17 cellular contexts compared by ENCODE assay signal in the genomic region with DNA sequence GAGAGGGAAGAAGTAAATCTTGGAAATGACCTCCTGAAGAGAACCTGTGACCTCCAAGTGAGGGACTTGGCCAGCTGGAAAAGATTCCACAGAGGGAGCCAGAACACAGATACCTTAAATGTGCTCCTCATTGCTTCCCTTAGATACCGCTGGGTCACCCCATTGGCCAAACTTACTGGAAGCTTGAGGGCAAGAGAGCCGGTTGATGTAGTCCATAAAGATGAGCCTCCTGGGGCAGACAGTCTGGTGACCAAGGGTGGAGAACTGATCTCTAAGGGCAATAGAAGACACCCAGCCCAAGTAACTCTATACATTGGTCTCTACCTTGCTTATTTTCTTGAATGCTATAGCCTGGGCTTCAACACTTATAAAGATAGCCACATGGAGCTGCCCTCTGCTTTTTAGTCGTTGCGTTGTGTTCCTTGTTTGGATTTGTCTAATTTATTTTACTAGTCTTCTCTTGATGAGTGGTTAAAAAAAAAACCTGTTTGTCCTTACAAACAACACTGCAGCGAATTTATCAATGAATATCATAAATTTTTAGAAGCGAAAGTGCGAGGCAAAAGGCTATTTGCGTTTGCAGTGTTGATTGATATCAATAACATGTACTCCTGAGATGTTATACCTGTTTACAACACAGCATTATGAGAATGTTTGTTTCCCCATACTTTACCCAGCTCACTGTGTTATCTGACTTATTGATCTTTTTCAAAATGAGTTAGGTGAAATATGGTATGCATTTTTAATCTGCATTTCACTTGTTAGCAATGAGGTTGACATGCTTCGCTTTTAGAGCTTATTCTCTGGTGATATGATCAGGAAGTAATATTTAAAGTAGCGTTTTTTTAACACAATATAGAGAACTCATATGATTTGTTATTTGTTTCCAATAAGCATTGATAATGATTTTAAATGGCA. TPM values are rescaled to one million over a fixed set of nuclear protein-coding genes. Genes with fewer than 3 reads are reported as not detected.
DNase-seq lines count a peak whose midpoint lies in the region; ATAC-seq and TF ChIP-seq lines count a peak whose summit lies in the region.
"Had no signal": no experiment of that assay in that cellular context is flagged by ENCODE, and none has a peak within 500 bp of the region (broad histone marks: within the 10 kb centered on the region; RNA-seq: fewer than 3 reads in every experiment).

No MANE protein-coding gene starts in this region.

- H3K4me3 Mint-ChIP-seq in Caco-2 (ENCODE audit: unreplicated experiment) (no peak overlapping the region), endodermal cell (no peak overlapping the region)
- H3K4me3 Mint-ChIP-seq in activated CD8-positive, alpha-beta T cell treated with anti-CD3 and anti-CD28 coated beads for 36 hours, result peak overlapping the region; percentile 62

- H3K27me3 ChIP-seq in SK-N-SH (ENCODE audit: insufficient read depth) (no peaks in the 10 kb centered on the region), Caco-2 (replicated peaks; ENCODE audit: control insufficient read depth, insufficient read depth, low read length) (no peaks in the 10 kb centered on the region), mesenchymal stem cell (ENCODE audit: control insufficient read depth in 1 of 2, insufficient read depth in 1 of 2, low read length in 2 of 2) (no peaks in the 10 kb centered on the region), endodermal cell (ENCODE audit: control insufficient read depth, insufficient read depth, low read length, poor library complexity, severe bottlenecking) (no peaks in the 10 kb centered on the region)

- peaks cover 4% of the 10 kb centered on the region for H3K79me1 ChIP-seq in mesenchymal stem cell (replicated peaks; ENCODE audit: low read length, poor library complexity, severe bottlenecking)

- no peak overlapping the region for H3K14ac ChIP-seq in mesenchymal stem cell (ENCODE audit: low read length in 2 of 2)

- peaks cover 13 to 14% of the 10 kb centered on the region in 2 experiments; a peak in 3 of 4 replicates for H3K4me1 ChIP-seq in SK-N-SH (ENCODE audit: control insufficient read depth in 1 of 2, insufficient read depth in 2 of 2, low read depth in 1 of 2, low read length in 1 of 2)
- H3K4me1 ChIP-seq in Caco-2, result peaks cover 5% of the 10 kb centered on the region; the same call in 1 of the 2 replicates
- peaks cover 2% of the 10 kb centered on the region for H3K4me1 ChIP-seq in mesenchymal stem cell (ENCODE audit: control insufficient read depth, insufficient read depth, low read depth, low read length)
- no peaks in the 10 kb centered on the region for H3K4me1 ChIP-seq in endodermal cell (ENCODE audit: control insufficient read depth, insufficient read depth, low read length)

- peaks cover 27% of the 10 kb centered on the region for H3K4me1 Mint-ChIP-seq in Caco-2 (ENCODE audit: low read depth, unreplicated experiment)
- H3K4me1 Mint-ChIP-seq in activated CD8-positive, alpha-beta T cell treated with anti-CD3 and anti-CD28 coated beads for 36 hours (ENCODE audit: low read depth), result peaks cover 94% of the 10 kb centered on the region
- H3K4me1 Mint-ChIP-seq in endodermal cell, result peaks cover 25% of the 10 kb centered on the region

- peak overlapping the region in 1 of 2 experiments; percentile 47 for H3K18ac ChIP-seq in mesenchymal stem cell (ENCODE audit: low read depth in 1 of 2, low read length in 2 of 2)

- no TSS peak for BruUV-seq in Caco-2 (replicated peaks; lab: Mats Ljungman, UMichigan)

- H4K91ac ChIP-seq in mesenchymal stem cell (ENCODE audit: low read length), result no peak overlapping the region

- 92% methylated on average over 10 of the region's 10 CpGs for WGBS in SK-N-SH (ENCODE audit: low lambda C conversion rate)
- whole genome bisulfite sequencing in mesenchymal stem cell, result 100% methylated on average over 6 of the region's 10 CpGs
- 96 to 100% methylated on average over 1 to 9 of the region's 10 CpGs for WGBS in endodermal cell (ENCODE audit: insufficient coverage in 1 of 2, insufficient read length in 1 of 2), 2 experiments

- H3K9me3 ChIP-seq in SK-N-SH, result no peaks in the 10 kb centered on the region
- no peaks in the 10 kb centered on the region for H3K9me3 ChIP-seq in Caco-2
- no peaks in the 10 kb centered on the region for H3K9me3 ChIP-seq in mesenchymal stem cell (ENCODE audit: control insufficient read depth, low read length)
- H3K9me3 ChIP-seq in endodermal cell (ENCODE audit: control insufficient read depth, low read length), result no peaks in the 10 kb centered on the region

- peaks cover 50% of the 10 kb centered on the region for H3K36me3 Mint-ChIP-seq in Caco-2 (ENCODE audit: insufficient read depth, unreplicated experiment)
- H3K36me3 Mint-ChIP-seq in activated CD8-positive, alpha-beta T cell treated with anti-CD3 and anti-CD28 coated beads for 36 hours (ENCODE audit: low read depth), result peaks cover 63% of the 10 kb centered on the region
- peaks cover 9% of the 10 kb centered on the region for H3K36me3 Mint-ChIP-seq in endodermal cell (ENCODE audit: low read depth)

- H3F3A ChIP-seq in SK-N-SH (replicated peaks; ENCODE audit: insufficient read depth), result peaks cover 7% of the 10 kb centered on the region

- peaks cover 100% of the 10 kb centered on the region for H3K79me2 ChIP-seq in SK-N-SH (ENCODE audit: insufficient read depth)

- H3K27me3 Mint-ChIP-seq in Caco-2 (ENCODE audit: insufficient read depth, unreplicated experiment) (no peaks in the 10 kb centered on the region), endodermal cell (ENCODE audit: insufficient read depth) (no peaks in the 10 kb centered on the region)
- H3K27me3 Mint-ChIP-seq in activated CD8-positive, alpha-beta T cell treated with anti-CD3 and anti-CD28 coated beads for 36 hours, result no peaks in the 10 kb centered on the region

- H2BK12ac ChIP-seq in mesenchymal stem cell (ENCODE audit: low read length in 2 of 2), result no peak overlapping the region

- H3K23ac ChIP-seq in mesenchymal stem cell (ENCODE audit: low read length in 2 of 2), result no peak overlapping the region

- H2AFZ ChIP-seq in SK-N-SH (ENCODE audit: low read depth) (no peak overlapping the region), mesenchymal stem cell (ENCODE audit: low read depth, low read length) (no peak overlapping the region)

- H3K27ac Mint-ChIP-seq in Caco-2 (ENCODE audit: unreplicated experiment), result peak overlapping the region; percentile 29
- peak overlapping the region; percentile 98 for H3K27ac Mint-ChIP-seq in activated CD8-positive, alpha-beta T cell treated with anti-CD3 and anti-CD28 coated beads for 36 hours
- no peak overlapping the region for H3K27ac Mint-ChIP-seq in endodermal cell

- no peaks in the 10 kb centered on the region for H3K9me2 ChIP-seq in SK-N-SH

- ATAC-seq in SK-N-SH treated with all-trans-retinoic acid at 6 μM for 48 hours (no peak), HG03139 (IDR thresholded peaks at IDR 0.05; ENCODE audit: unreplicated experiment) (no peak)
- no peak for ATAC-seq in activated CD8-positive, alpha-beta T cell treated with anti-CD3 and anti-CD28 coated beads for 36 hours
- ATAC-seq: left ventricle myocardium superior had no signal

- H3K9ac ChIP-seq in SK-N-SH (no peak overlapping the region), mesenchymal stem cell (ENCODE audit: low read length) (no peak overlapping the region), endodermal cell (ENCODE audit: extremely low read depth, low read length, poor library complexity, severe bottlenecking) (no peak overlapping the region)
- H3K9ac ChIP-seq: KMS-11 had no signal

- peak overlapping the region; percentile 49 for H2AK5ac ChIP-seq in mesenchymal stem cell (ENCODE audit: low read length, severe bottlenecking)

- no peak for TF ChIP-seq RAD21 in SK-N-SH (IDR thresholded peaks at IDR 0.05; ENCODE audit: low read length)

- no peak for TF ChIP-seq EP300 in SK-N-SH (IDR thresholded peaks at IDR 0.05; ENCODE audit: borderline replicate concordance in 1 of 2, low read depth in 1 of 2, low read length in 1 of 2)

- intact Hi-C loops in Caco-2 (cut with micrococcal nuclease; ENCODE audit: unreplicated experiment), result no loop called here
- intact Hi-C loops in activated CD8-positive, alpha-beta T cell treated with anti-CD3 and anti-CD28 coated beads for 36 hours (cut with micrococcal nuclease), result no loop called here

- H4K8ac ChIP-seq in mesenchymal stem cell (ENCODE audit: low read length), result no peak overlapping the region

- H3K27ac ChIP-seq in SK-N-SH (ENCODE audit: low read depth in 2 of 2, low read length in 1 of 2) (no peak overlapping the region), mesenchymal stem cell (ENCODE audit: low read length, poor library complexity, severe bottlenecking) (no peak overlapping the region), endodermal cell (ENCODE audit: low read depth, low read length) (no peak overlapping the region), substantia nigra (ENCODE audit: low read depth, low read length, poor library complexity, severe bottlenecking) (no peak overlapping the region)
- H3K27ac ChIP-seq: 22Rv1, KMS-11 had no signal

- no peaks in the 10 kb centered on the region for H3K9me3 Mint-ChIP-seq in Caco-2 (ENCODE audit: unreplicated experiment)
- no peaks in the 10 kb centered on the region for H3K9me3 Mint-ChIP-seq in activated CD8-positive, alpha-beta T cell treated with anti-CD3 and anti-CD28 coated beads for 36 hours
- no peaks in the 10 kb centered on the region for H3K9me3 Mint-ChIP-seq in endodermal cell

- POLR2A ChIA-PET in SK-N-SH (lab: Yijun Ruan, JAX), result no interaction called here
- POLR2A ChIA-PET in Caco-2 (lab: Charles Lee), result no interaction called here
- POLR2A ChIA-PET in activated CD8-positive, alpha-beta T cell treated with anti-CD3 and anti-CD28 coated beads for 36 hours (lab: Charles Lee), result interaction anchor here (0.7 to 11.8 kb wide), 8 partner anchors 9 to 56 kb away, joined by 3 to 173 read pairs (median 11); a partner anchor contains a TSS

- CTCF ChIA-PET in SK-N-SH (lab: Yijun Ruan, JAX) (no interaction called here), Caco-2 (lab: Charles Lee) (no interaction called here)
- CTCF ChIA-PET in activated CD8-positive, alpha-beta T cell treated with anti-CD3 and anti-CD28 coated beads for 36 hours (lab: Charles Lee), result interaction anchor here (0.8 to 1.2 kb wide), 4 partner anchors 9 to 32 kb away, joined by 3 to 4 read pairs (median 4); a partner anchor contains a TSS

- H2BK120ac ChIP-seq in mesenchymal stem cell (ENCODE audit: low read depth, low read length), result no peak overlapping the region

- no peak overlapping the region for H2BK5ac ChIP-seq in mesenchymal stem cell (ENCODE audit: low read depth, low read length, poor library complexity, severe bottlenecking)

- TF ChIP-seq CTCF in SK-N-SH (IDR thresholded peaks at IDR 0.05), result no peak
- no peak for TF ChIP-seq CTCF in Caco-2 (IDR thresholded peaks at IDR 0.05; ENCODE audit: insufficient read depth in 1 of 2, low read depth in 1 of 2, low read length in 1 of 2, severe bottlenecking in 1 of 2, unreplicated experiment in 1 of 2)
- TF ChIP-seq CTCF in activated CD8-positive, alpha-beta T cell treated with anti-CD3 and anti-CD28 coated beads for 36 hours (IDR thresholded peaks at IDR 0.05), result no peak
- no peak for TF ChIP-seq CTCF in endodermal cell (conservative IDR thresholded peaks at IDR 0.05)

- H3K4me2 ChIP-seq in SK-N-SH (no peak overlapping the region), mesenchymal stem cell (ENCODE audit: low read length, poor library complexity, severe bottlenecking) (no peak overlapping the region)
- H3K4me2 ChIP-seq: KMS-11 had no signal

- peaks cover 14% of the 10 kb centered on the region; the same call in 1 of the 2 replicates for H4K20me1 ChIP-seq in SK-N-SH (ENCODE audit: insufficient read depth)

- peaks cover 3 to 24% of the 10 kb centered on the region in 2 experiments for H3K36me3 ChIP-seq in SK-N-SH (replicated peaks in 1 of 2; ENCODE audit: control insufficient read depth in 1 of 2, insufficient read depth in 2 of 2, low read length in 1 of 2)
- no peaks in the 10 kb centered on the region; the same call in 1 of the 2 replicates for H3K36me3 ChIP-seq in Caco-2 (ENCODE audit: control insufficient read depth, insufficient read depth, low read length)
- peaks cover 3 to 67% of the 10 kb centered on the region in 2 experiments for H3K36me3 ChIP-seq in mesenchymal stem cell (ENCODE audit: control insufficient read depth in 1 of 2, insufficient read depth in 2 of 2, low read depth in 1 of 2, low read length in 2 of 2)
- H3K36me3 ChIP-seq in endodermal cell (ENCODE audit: control insufficient read depth, insufficient read depth, low read length), result peaks cover 10% of the 10 kb centered on the region

- no peak for DNase-seq in SK-N-SH
- DNase-seq in Caco-2, result no peak
- no peak for DNase-seq in activated CD8-positive, alpha-beta T cell treated with anti-CD3 and anti-CD28 coated beads for 36 hours
- no peak for DNase-seq in mesenchymal stem cell
- DNase-seq in endodermal cell, result no peak
- no peak for DNase-seq in substantia nigra (lab: John Stamatoyannopoulos, UW)
- DNase-seq: activated CD8-positive, alpha-beta memory T cell treated with anti-CD3 and anti-CD28 coated beads, Interleukin-2, amount 50 U/mL, for 4 hours; aorta; foreskin melanocyte; left ventricle myocardium superior; NCI-H1092 treated with DMSO at 0.1 percent for 48 hours; NCI-H69; stimulated activated naive CD4-positive, alpha-beta T cell had no signal

- no peak overlapping the region for H2BK15ac ChIP-seq in mesenchymal stem cell (ENCODE audit: low read depth, poor library complexity, severe bottlenecking)

- H3K4ac ChIP-seq in mesenchymal stem cell (ENCODE audit: low read depth in 1 of 2, low read length in 2 of 2), result no peak overlapping the region

- H3K4me3 ChIP-seq in SK-N-SH (ENCODE audit: low read depth in 2 of 2, low read length in 1 of 2) (no peak overlapping the region), Caco-2 (ENCODE audit: low read depth, low read length) (no peak overlapping the region), mesenchymal stem cell (ENCODE audit: insufficient read depth in 1 of 2, low read depth in 1 of 2, low read length in 2 of 2) (no peak overlapping the region), endodermal cell (ENCODE audit: low read length) (no peak overlapping the region)

RNA-seq across cellular contexts. Expression of a gene that starts 31.2 kb away (rescaled TPM):
- polyA plus RNA-seq in SK-N-SH (2012; rRNA removed), result 48.3 and 58.9 TPM in 2 replicates
- polyA plus RNA-seq in SK-N-SH (2012; cell fraction: cytosol; rRNA removed), result 54.7 and 67.3 TPM in 2 replicates
- polyA plus RNA-seq in SK-N-SH (2012; cell fraction: nucleus; rRNA removed), result 24.2 and 33.6 TPM in 2 replicates
- total RNA-seq in Caco-2 (2022) (40.5 and 41.9 TPM in 2 replicates), endodermal cell (1 to 10 TPM; 6.0 to 9.6 TPM)
- 10 to 100 TPM; 49.1 to 50.0 TPM for total RNA-seq in activated CD8-positive, alpha-beta T cell treated with anti-CD3 and anti-CD28 coated beads for 36 hours
- polyA plus RNA-seq in mesenchymal stem cell (2013, experiment 1 of 2), result 195 TPM
- 202 TPM for polyA plus RNA-seq in mesenchymal stem cell (2013, experiment 2 of 2)
- 3.9 TPM for polyA plus RNA-seq in endodermal cell (2013, experiment 1 of 2)
- 3.6 TPM for polyA plus RNA-seq in endodermal cell (2013, experiment 2 of 2)
